In the genomic region with DNA sequence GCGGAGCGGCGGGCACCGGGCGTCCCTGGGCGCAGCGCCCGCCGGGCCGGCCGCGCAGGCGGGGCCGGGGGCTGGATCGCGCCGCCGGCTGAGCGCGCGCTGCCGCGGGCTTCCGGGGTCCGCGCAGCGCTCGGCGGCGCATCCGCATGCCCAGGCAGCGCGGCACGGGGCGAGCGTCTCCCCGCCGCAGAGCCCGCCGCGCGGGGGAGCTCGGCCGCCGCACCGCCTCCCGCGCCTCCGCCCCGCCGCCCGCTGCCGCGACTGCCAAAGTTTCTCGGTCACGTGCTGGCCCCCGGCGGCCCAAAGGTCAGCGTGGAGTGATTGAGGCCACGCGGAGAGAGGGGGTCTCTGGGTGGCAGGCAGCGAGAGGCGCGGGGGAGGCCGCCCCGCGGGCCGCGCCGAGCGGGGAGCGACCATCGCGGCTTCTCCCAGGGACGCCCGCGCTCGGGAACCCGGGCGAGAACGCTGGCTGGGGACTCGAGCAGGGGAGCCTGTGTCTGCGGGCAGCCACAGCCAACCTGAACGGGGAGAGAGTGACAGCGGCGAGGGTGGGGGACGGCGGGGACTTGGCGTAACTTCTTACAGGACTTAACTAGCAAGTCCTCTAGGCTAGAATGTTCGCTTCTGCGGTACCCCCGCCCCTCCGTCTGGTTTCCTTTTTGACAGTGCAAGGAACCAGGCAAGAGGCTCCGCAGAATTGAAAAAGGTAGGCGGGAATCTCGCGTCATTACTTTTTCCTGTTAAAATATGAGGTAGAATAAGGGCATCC, we compare ENCODE assay signal across 8 cellular contexts.
DNase-seq lines count a peak whose midpoint lies in the region; ATAC-seq and TF ChIP-seq lines count a peak whose summit lies in the region.

Gene ILDR2, minus strand, starts transcription at position 180 of the 769 bp plus-strand sequence. CDS start 272 bp downstream, outside the sequence.

- peak; percentile 32 for DNase-seq in HPDE6-E6E7 (ENCODE audit: extremely low spot score)
- peak; percentile 22 for DNase-seq in astrocyte of the cerebellum (ENCODE audit: low read depth)
- DNase-seq in skeletal muscle cell (ENCODE audit: low read depth): no peak
- no peak for DNase-seq in HCEC 1CT

- H3K36me3 Mint-ChIP-seq in T-helper 1 cell treated with Interleukin-12 subunit alpha and Interleukin-12 subunit beta and Interleukin-4 antibody, amounts not matched to agents 30 μg/mL and 1 μg/mL, for 36 hours (ENCODE audit: low read depth): no peaks in the 10 kb centered on the region

- H3K4me1 Mint-ChIP-seq in T-helper 1 cell treated with Interleukin-12 subunit alpha and Interleukin-12 subunit beta and Interleukin-4 antibody, amounts not matched to agents 30 μg/mL and 1 μg/mL, for 36 hours (ENCODE audit: low read depth): peaks cover 34% of the 10 kb centered on the region

- peak within 1 kb of the TSS; percentile 68 for H3K27ac ChIP-seq in C4-2B

- H3K27me3 Mint-ChIP-seq in T-helper 1 cell treated with Interleukin-12 subunit alpha and Interleukin-12 subunit beta and Interleukin-4 antibody, amounts not matched to agents 30 μg/mL and 1 μg/mL, for 36 hours (ENCODE audit: low read depth): peaks cover 30% of the 10 kb centered on the region

- H3K27ac Mint-ChIP-seq in T-helper 1 cell treated with Interleukin-12 subunit alpha and Interleukin-12 subunit beta and Interleukin-4 antibody, amounts not matched to agents 30 μg/mL and 1 μg/mL, for 36 hours: peak within 1 kb of the TSS; percentile 70

- in situ Hi-C loops in astrocyte of the cerebellum (cut with HindIII; ENCODE audit: low sequenced_read_pairs): no loop called here

- peak within 1 kb of the TSS; percentile 68 for H3K4me3 ChIP-seq in astrocyte of the cerebellum (ENCODE audit: low read depth, low read length)
- peak within 1 kb of the TSS; percentile 49 for H3K4me3 ChIP-seq in iPS-11a (ENCODE audit: low read depth, low read length)
- peak within 1 kb of the TSS; percentile 65 for H3K4me3 ChIP-seq in skeletal muscle cell (ENCODE audit: low read depth, low read length)

- no peaks in the 10 kb centered on the region for H3K9me3 Mint-ChIP-seq in T-helper 1 cell treated with Interleukin-12 subunit alpha and Interleukin-12 subunit beta and Interleukin-4 antibody, amounts not matched to agents 30 μg/mL and 1 μg/mL, for 36 hours

- peak within 1 kb of the TSS; percentile 88 for H3K4me3 Mint-ChIP-seq in T-helper 1 cell treated with Interleukin-12 subunit alpha and Interleukin-12 subunit beta and Interleukin-4 antibody, amounts not matched to agents 30 μg/mL and 1 μg/mL, for 36 hours

- peak; percentile 65 for TF ChIP-seq CTCF in C4-2B (conservative IDR thresholded peaks at IDR 0.05)
- TF ChIP-seq CTCF in astrocyte of the cerebellum (IDR thresholded peaks at IDR 0.05; ENCODE audit: low read depth, low read length, missing control alignments): no peak

- ATAC-seq in GM19397 (IDR thresholded peaks at IDR 0.05; ENCODE audit: unreplicated experiment): peak; percentile 72

Comparison
In these comparisons a context has a peak if more than half of its experiments do, and no peak if none do; other contexts are left out.
1. DNase-seq: peak in HPDE6-E6E7 (single experiment) and astrocyte of the cerebellum (single experiment); none in skeletal muscle cell (single experiment) and HCEC 1CT (single experiment).
2. Peak in every context shown above with its lines, with median percentiles within 50 percentile points of each other: H3K4me3 ChIP-seq.